In genomic region chr2:101655941-101656422, GRCh38 we compare ENCODE assay signal across 1 cellular context.
TF ChIP-seq lines count a peak whose summit lies in the region.

No MANE protein-coding gene starts in this region.

TF ChIP-seq in HepG2, 621 proteins besides CTCF, POLR2A, EP300 and RAD21 (continued from another document):
- TF ChIP-seq, protein P1, sequence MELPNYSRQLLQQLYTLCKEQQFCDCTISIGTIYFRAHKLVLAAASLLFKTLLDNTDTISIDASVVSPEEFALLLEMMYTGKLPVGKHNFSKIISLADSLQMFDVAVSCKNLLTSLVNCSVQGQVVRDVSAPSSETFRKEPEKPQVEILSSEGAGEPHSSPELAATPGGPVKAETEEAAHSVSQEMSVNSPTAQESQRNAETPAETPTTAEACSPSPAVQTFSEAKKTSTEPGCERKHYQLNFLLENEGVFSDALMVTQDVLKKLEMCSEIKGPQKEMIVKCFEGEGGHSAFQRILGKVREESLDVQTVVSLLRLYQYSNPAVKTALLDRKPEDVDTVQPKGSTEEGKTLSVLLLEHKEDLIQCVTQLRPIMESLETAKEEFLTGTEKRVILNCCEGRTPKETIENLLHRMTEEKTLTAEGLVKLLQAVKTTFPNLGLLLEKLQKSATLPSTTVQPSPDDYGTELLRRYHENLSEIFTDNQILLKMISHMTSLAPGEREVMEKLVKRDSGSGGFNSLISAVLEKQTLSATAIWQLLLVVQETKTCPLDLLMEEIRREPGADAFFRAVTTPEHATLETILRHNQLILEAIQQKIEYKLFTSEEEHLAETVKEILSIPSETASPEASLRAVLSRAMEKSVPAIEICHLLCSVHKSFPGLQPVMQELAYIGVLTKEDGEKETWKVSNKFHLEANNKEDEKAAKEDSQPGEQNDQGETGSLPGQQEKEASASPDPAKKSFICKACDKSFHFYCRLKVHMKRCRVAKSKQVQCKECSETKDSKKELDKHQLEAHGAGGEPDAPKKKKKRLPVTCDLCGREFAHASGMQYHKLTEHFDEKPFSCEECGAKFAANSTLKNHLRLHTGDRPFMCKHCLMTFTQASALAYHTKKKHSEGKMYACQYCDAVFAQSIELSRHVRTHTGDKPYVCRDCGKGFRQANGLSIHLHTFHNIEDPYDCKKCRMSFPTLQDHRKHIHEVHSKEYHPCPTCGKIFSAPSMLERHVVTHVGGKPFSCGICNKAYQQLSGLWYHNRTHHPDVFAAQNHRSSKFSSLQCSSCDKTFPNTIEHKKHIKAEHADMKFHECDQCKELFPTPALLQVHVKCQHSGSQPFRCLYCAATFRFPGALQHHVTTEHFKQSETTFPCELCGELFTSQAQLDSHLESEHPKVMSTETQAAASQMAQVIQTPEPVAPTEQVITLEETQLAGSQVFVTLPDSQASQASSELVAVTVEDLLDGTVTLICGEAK (IDR thresholded peaks at IDR 0.05), result no peak
- TF ChIP-seq, protein P1 (CRISPR knock-in tag; IDR thresholded peaks at IDR 0.05), result 0 out of 2 replicates have a peak, but pooled peaks have one; percentile 29
- peak; percentile 26; the same call in 1 of the 2 replicates for TF ChIP-seq SOX13 (IDR thresholded peaks at IDR 0.05)
- peak in 1 of 2 experiments; percentile 72; a peak in 2 of 4 replicates for TF ChIP-seq SOX13 (CRISPR knock-in tag; conservative IDR thresholded peaks at IDR 0.05 in 1 of 2, IDR thresholded peaks at IDR 0.05 in 1 of 2)
- 0 out of 2 replicates have a peak, but pooled peaks have one; percentile 11 for TF ChIP-seq KAT8 (CRISPR knock-in tag; IDR thresholded peaks at IDR 0.05)
- TF ChIP-seq MNT (IDR thresholded peaks at IDR 0.05), result no peak
- no peak for TF ChIP-seq ZNF550 (CRISPR knock-in tag; IDR thresholded peaks at IDR 0.05; ENCODE audit: borderline replicate concordance)
- TF ChIP-seq RARA (CRISPR knock-in tag; IDR thresholded peaks at IDR 0.05), result peak; percentile 60
- no peak for TF ChIP-seq SOX6 (IDR thresholded peaks at IDR 0.05)
- peak; percentile 68; the same call in 1 of the 2 replicates for TF ChIP-seq SOX6 (CRISPR knock-in tag; IDR thresholded peaks at IDR 0.05)
- peak; percentile 42; the same call in 1 of the 2 replicates for TF ChIP-seq SIX1 (CRISPR knock-in tag; IDR thresholded peaks at IDR 0.05; ENCODE audit: borderline replicate concordance)
- peak; percentile 85 for TF ChIP-seq PITX1 (CRISPR knock-in tag; IDR thresholded peaks at IDR 0.05)
- no peak for TF ChIP-seq BHLHE40 (IDR thresholded peaks at IDR 0.05; ENCODE audit: low read length)
- TF ChIP-seq KLF6 (CRISPR knock-in tag; IDR thresholded peaks at IDR 0.05), result no peak
- 0 out of 2 replicates have a peak, but pooled peaks have one; percentile 38 for TF ChIP-seq IKZF5 (CRISPR knock-in tag; IDR thresholded peaks at IDR 0.05)
- 0 out of 2 replicates have a peak, but pooled peaks have one; percentile 24 for TF ChIP-seq FOXP1 (IDR thresholded peaks at IDR 0.05)
- TF ChIP-seq FOXP1 (CRISPR knock-in tag; IDR thresholded peaks at IDR 0.05), result peak; percentile 80
- TF ChIP-seq ZBTB37 (CRISPR knock-in tag; IDR thresholded peaks at IDR 0.05), result no peak
- peak; percentile 57 for TF ChIP-seq MED1 (CRISPR knock-in tag; IDR thresholded peaks at IDR 0.05)
- TF ChIP-seq GATA4 (IDR thresholded peaks at IDR 0.05; ENCODE audit: borderline replicate concordance, low read depth), result peak; percentile 83; the same call in 1 of the 2 replicates
- TF ChIP-seq ZSCAN31 (CRISPR knock-in tag; IDR thresholded peaks at IDR 0.05; ENCODE audit: low read depth), result no peak
TF ChIP-seq in HepG2: peak in this region for 82.
